21 cellular contexts compared by ENCODE assay signal in genomic region chr18:7237670-7238272, GRCh38. TPM values are rescaled to one million over a fixed set of nuclear protein-coding genes. Genes with fewer than 3 reads are reported as not detected.
A peak's percentile ranks its signal among the peaks of the same experiment; 100 is the strongest.
DNase-seq lines count a peak whose midpoint lies in the region; ATAC-seq and TF ChIP-seq lines count a peak whose summit lies in the region.
"Had no signal": no experiment of that assay in that cellular context is flagged by ENCODE, and none has a peak within 500 bp of the region (broad histone marks: within the 10 kb centered on the region; RNA-seq: fewer than 3 reads in every experiment).

No MANE protein-coding gene starts in this region.

- 60 to 72% (median 64%) methylated on average over 6 of the region's 6 CpGs for WGBS in heart left ventricle, 4 donors
- 62% methylated on average over 6 of the region's 6 CpGs for WGBS in hepatocyte (ENCODE audit: low lambda C conversion rate, missing lambda C conversion rate)
- 32 to 46% (median 33%) methylated on average over 6 of the region's 6 CpGs for WGBS in psoas muscle, 3 donors

- H3K27me3 ChIP-seq in cardiac muscle cell (no peaks in the 10 kb centered on the region), heart left ventricle (no peaks in the 10 kb centered on the region), hepatocyte (no peaks in the 10 kb centered on the region), psoas muscle (ENCODE audit: insufficient read depth in 3 of 3, low read length in 2 of 3) (no peaks in the 10 kb centered on the region)

- H3K4me3 ChIP-seq in cardiac muscle cell: no peak overlapping the region
- no peak overlapping the region for H3K4me3 ChIP-seq in heart left ventricle
- no peak overlapping the region for H3K4me3 ChIP-seq in hepatocyte
- H3K4me3 ChIP-seq in psoas muscle: peak overlapping the region; percentile 77
- H3K4me3 ChIP-seq: GM12878 had no signal

- H3K27ac ChIP-seq in cardiac muscle cell (peak overlapping the region; percentile 2), heart left ventricle (peak overlapping the region in 5 of 12 donors; percentile 8 to 48 (median 39)), hepatocyte (no peak overlapping the region), psoas muscle (peak overlapping the region; percentile 96)

- H3K9me3 ChIP-seq in cardiac muscle cell (ENCODE audit: low read depth) (no peaks in the 10 kb centered on the region), heart left ventricle (no peaks in the 10 kb centered on the region), hepatocyte (ENCODE audit: low read depth) (no peaks in the 10 kb centered on the region), psoas muscle (no peaks in the 10 kb centered on the region)

- no peak for TF ChIP-seq CTCF in cardiac muscle cell (IDR thresholded peaks at IDR 0.05; ENCODE audit: low read depth, low read length)
- no peak for TF ChIP-seq CTCF in heart left ventricle (IDR thresholded peaks at IDR 0.05)
- TF ChIP-seq CTCF in hepatocyte (IDR thresholded peaks at IDR 0.05; ENCODE audit: poor library complexity): no peak
- TF ChIP-seq CTCF in psoas muscle (IDR thresholded peaks at IDR 0.05): no peak

- DNase-seq in cardiac muscle cell (ENCODE audit: low read depth in 1 of 2, low spot score in 1 of 2) (no peak), heart left ventricle (no peak), NCI-H2196 treated with DMSO at 0.1 percent for 48 hours (lab: John Stamatoyannopoulos, UW; ENCODE audit: unreplicated experiment) (peak; percentile 29), hepatocyte (ENCODE audit: low spot score) (no peak), psoas muscle (no peak)
- no peak for DNase-seq in activated T-cell treated with anti-CD3 and anti-CD28 coated beads, Interleukin-2, amount 50 U/mL, for 4 hours
- no peak for DNase-seq in activated CD8-positive, alpha-beta T cell treated with anti-CD3 and anti-CD28 coated beads, Interleukin-2, amount 10 ng/mL, durations not matched to agents 7 days and 5 days
- DNase-seq: Calu3; CD4-positive, alpha-beta memory T cell; GF-D8; KG1; MV-4-11; NCI-H1694 treated with DMSO at 0.1 percent for 48 hours; NCI-H526 treated with DMSO at 0.1 percent for 48 hours; SHP77 treated with DMSO at 0.1 percent for 48 hours had no signal

- no peaks in the 10 kb centered on the region for H3K27me3 Mint-ChIP-seq in activated T-cell treated with anti-CD3 and anti-CD28 coated beads, Interleukin-2, amount 50 U/mL, for 4 hours (ENCODE audit: low read depth)
- no peaks in the 10 kb centered on the region for H3K27me3 Mint-ChIP-seq in activated CD8-positive, alpha-beta T cell treated with anti-CD3 and anti-CD28 coated beads, Interleukin-2, amount 10 ng/mL, durations not matched to agents 7 days and 5 days (ENCODE audit: low read depth)
- H3K27me3 Mint-ChIP-seq: CD4-positive, alpha-beta memory T cell had no signal

- intact Hi-C loops in heart left ventricle (cut with DNase I): no loop called here
- intact Hi-C loops in psoas muscle (cut with DNase I): no loop called here

- CTCF ChIA-PET in activated CD8-positive, alpha-beta T cell treated with anti-CD3 and anti-CD28 coated beads, Interleukin-2, amount 10 ng/mL, durations not matched to agents 7 days and 5 days (lab: Charles Lee): no interaction called here

- peaks cover 7% of the 10 kb centered on the region for H3K9me3 Mint-ChIP-seq in activated T-cell treated with anti-CD3 and anti-CD28 coated beads, Interleukin-2, amount 50 U/mL, for 4 hours
- H3K9me3 Mint-ChIP-seq in activated CD8-positive, alpha-beta T cell treated with anti-CD3 and anti-CD28 coated beads, Interleukin-2, amount 10 ng/mL, durations not matched to agents 7 days and 5 days (ENCODE audit: insufficient read depth): peaks cover 4% of the 10 kb centered on the region

- H3K36me3 Mint-ChIP-seq in activated T-cell treated with anti-CD3 and anti-CD28 coated beads, Interleukin-2, amount 50 U/mL, for 4 hours (ENCODE audit: insufficient read depth): no peaks in the 10 kb centered on the region
- no peaks in the 10 kb centered on the region for H3K36me3 Mint-ChIP-seq in activated CD8-positive, alpha-beta T cell treated with anti-CD3 and anti-CD28 coated beads, Interleukin-2, amount 10 ng/mL, durations not matched to agents 7 days and 5 days (ENCODE audit: low read depth)
- H3K36me3 Mint-ChIP-seq: CD4-positive, alpha-beta memory T cell had no signal

- POLR2A ChIA-PET in activated CD8-positive, alpha-beta T cell treated with anti-CD3 and anti-CD28 coated beads, Interleukin-2, amount 10 ng/mL, durations not matched to agents 7 days and 5 days (lab: Charles Lee): no interaction called here

- H3K4me1 ChIP-seq in cardiac muscle cell (ENCODE audit: low read depth): peaks cover 25% of the 10 kb centered on the region
- peaks cover 0 to 30% (median 10%) of the 10 kb centered on the region in 12 donors for H3K4me1 ChIP-seq in heart left ventricle
- H3K4me1 ChIP-seq in hepatocyte (ENCODE audit: insufficient read depth): no peaks in the 10 kb centered on the region
- peaks cover 38% of the 10 kb centered on the region for H3K4me1 ChIP-seq in psoas muscle

- no peak overlapping the region for H3K4me3 Mint-ChIP-seq in activated T-cell treated with anti-CD3 and anti-CD28 coated beads, Interleukin-2, amount 50 U/mL, for 4 hours
- no peak overlapping the region for H3K4me3 Mint-ChIP-seq in activated CD8-positive, alpha-beta T cell treated with anti-CD3 and anti-CD28 coated beads, Interleukin-2, amount 10 ng/mL, durations not matched to agents 7 days and 5 days
- H3K4me3 Mint-ChIP-seq: CD4-positive, alpha-beta memory T cell had no signal

- H3K4me1 Mint-ChIP-seq in activated T-cell treated with anti-CD3 and anti-CD28 coated beads, Interleukin-2, amount 50 U/mL, for 4 hours (ENCODE audit: low read depth): no peaks in the 10 kb centered on the region
- no peaks in the 10 kb centered on the region for H3K4me1 Mint-ChIP-seq in activated CD8-positive, alpha-beta T cell treated with anti-CD3 and anti-CD28 coated beads, Interleukin-2, amount 10 ng/mL, durations not matched to agents 7 days and 5 days (ENCODE audit: low read depth)
- H3K4me1 Mint-ChIP-seq: CD4-positive, alpha-beta memory T cell had no signal

- H3K27ac Mint-ChIP-seq in activated CD8-positive, alpha-beta T cell treated with anti-CD3 and anti-CD28 coated beads, Interleukin-2, amount 10 ng/mL, durations not matched to agents 7 days and 5 days: no peak overlapping the region
- H3K27ac Mint-ChIP-seq: CD4-positive, alpha-beta memory T cell had no signal

- H4K20me1 ChIP-seq in hepatocyte (ENCODE audit: insufficient read depth, poor library complexity, severe bottlenecking): no peaks in the 10 kb centered on the region

- peak overlapping the region; percentile 46 for H3K4me2 ChIP-seq in hepatocyte

- TF ChIP-seq POLR2A in heart left ventricle (IDR thresholded peaks at IDR 0.05): no peak

- no peaks in the 10 kb centered on the region for H3K9me2 ChIP-seq in hepatocyte (replicated peaks; ENCODE audit: insufficient read depth)

- no peak overlapping the region for H2AFZ ChIP-seq in hepatocyte

- H3K79me2 ChIP-seq in hepatocyte: no peaks in the 10 kb centered on the region

- ATAC-seq in heart left ventricle (no peak), psoas muscle (peak in 3 of 4 donors; percentile 23 to 29 (median 25)), HG03097 (IDR thresholded peaks at IDR 0.05; ENCODE audit: low FRiP score, unreplicated experiment) (no peak)
- ATAC-seq in activated T-cell treated with anti-CD3 and anti-CD28 coated beads, Interleukin-2, amount 50 U/mL, for 4 hours: no peak
- ATAC-seq in activated CD8-positive, alpha-beta T cell treated with anti-CD3 and anti-CD28 coated beads, Interleukin-2, amount 10 ng/mL, durations not matched to agents 7 days and 5 days: no peak
- ATAC-seq: GM12878 had no signal

- H3K36me3 ChIP-seq in cardiac muscle cell (no peaks in the 10 kb centered on the region), heart left ventricle (no peaks in the 10 kb centered on the region), hepatocyte (replicated peaks; ENCODE audit: insufficient read depth, low read depth) (no peaks in the 10 kb centered on the region), psoas muscle (ENCODE audit: insufficient read depth in 1 of 2, low read depth in 1 of 2) (no peaks in the 10 kb centered on the region)

RNA-seq across cellular contexts. Expression of gene LRRC30, which starts 6.9 kb away (rescaled TPM):
- not detected in 2 replicates for total RNA-seq in cardiac muscle cell
- not detected in 2 replicates for polyA plus RNA-seq in cardiac muscle cell
- total RNA-seq in heart left ventricle: not detected
- not detected for polyA plus RNA-seq in heart left ventricle
- total RNA-seq in hepatocyte: not detected in 2 replicates
- polyA plus RNA-seq in hepatocyte: not detected in 2 replicates
- 10 to 100 TPM in 1 of 4 donors, 1 to 10 TPM in 3; 1.4 to 11.2 (median 4.9) TPM for total RNA-seq in psoas muscle
- polyA plus RNA-seq in psoas muscle: 10 to 100 TPM in 1 of 3 donors, 1 to 10 TPM in 1, not detected in 1; 5.6 to 21.7 TPM
- not detected for total RNA-seq in activated T-cell treated with anti-CD3 and anti-CD28 coated beads, Interleukin-2, amount 50 U/mL, for 4 hours
- total RNA-seq in activated CD8-positive, alpha-beta T cell treated with anti-CD3 and anti-CD28 coated beads, Interleukin-2, amount 10 ng/mL, durations not matched to agents 7 days and 5 days: not detected
- total RNA-seq: A172; Calu3; CD4-positive, alpha-beta memory T cell; GM12878; HT-29; OCI-LY7 had no signal
- polyA plus RNA-seq: BJ; CD4-positive, alpha-beta memory T cell; GM12878 had no signal

Comparison
In these comparisons a context has a peak if more than half of its experiments do, and no peak if none do; other contexts are left out.
1. ATAC-seq: peak in psoas muscle (3 of 4); none in heart left ventricle (0 of 4), activated T-cell treated with anti-CD3 and anti-CD28 coated beads, Interleukin-2, amount 50 U/mL, for 4 hours (0 of 2), activated CD8-positive, alpha-beta T cell treated with anti-CD3 and anti-CD28 coated beads, Interleukin-2, amount 10 ng/mL, durations not matched to agents 7 days and 5 days (single experiment) and HG03097 (single experiment).